ENCODE assay signal across 9 cellular contexts in the genomic region with DNA sequence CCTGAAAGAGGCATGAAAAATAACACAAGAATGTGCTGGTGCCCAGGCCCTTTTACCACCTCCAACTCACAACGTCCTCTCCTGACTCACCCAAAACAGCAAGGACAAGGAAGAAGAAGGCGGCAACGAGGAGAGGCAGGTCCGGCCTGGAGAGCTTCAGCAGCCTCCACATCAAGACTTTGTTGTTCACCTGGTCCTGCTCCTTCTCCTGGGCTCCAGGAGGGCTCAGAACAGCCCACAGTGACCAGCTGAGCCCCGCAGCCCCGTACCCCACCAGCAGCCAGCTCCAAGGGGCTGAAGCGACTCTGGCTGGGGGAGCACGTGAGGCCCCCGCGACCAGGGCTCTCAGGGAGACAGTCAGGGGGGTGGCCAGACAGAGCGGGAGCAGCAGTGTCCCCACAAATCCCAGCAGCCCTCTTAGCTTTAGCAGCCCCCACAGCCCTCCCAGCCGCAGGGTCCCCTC. TPM values are rescaled to one million over a fixed set of nuclear protein-coding genes. Genes with fewer than 3 reads are reported as not detected.
A peak's percentile ranks its signal among the peaks of the same experiment; 100 is the strongest.
DNase-seq lines count a peak whose midpoint lies in the region; ATAC-seq and TF ChIP-seq lines count a peak whose summit lies in the region.
"Had no signal": no experiment of that assay in that cellular context is flagged by ENCODE, and none has a peak within 500 bp of the region (broad histone marks: within the 10 kb centered on the region; RNA-seq: fewer than 3 reads in every experiment).

No MANE protein-coding gene starts in this region.

- no peaks in the 10 kb centered on the region for H3K9me2 ChIP-seq in HCT116 (ENCODE audit: insufficient read depth)

- H3K27ac ChIP-seq in HCT116 (ENCODE audit: low read depth, low read length) (peak overlapping the region; percentile 81), adrenal gland (peak overlapping the region in 4 of 5 donors; percentile 90 to 97 (median 92)), left lung (peak overlapping the region; percentile 86 to 97), upper lobe of left lung (peak overlapping the region; percentile 89 to 99 (median 92))

- H3K4me3 ChIP-seq in HCT116 (replicated peaks in 1 of 2; ENCODE audit: low read depth in 1 of 2, low read length in 2 of 2) (peak overlapping the region; percentile 83 to 84), adrenal gland (peak overlapping the region in 2 of 4 donors; percentile 90 to 97), left lung (peak overlapping the region; percentile 55 to 83), upper lobe of left lung (peak overlapping the region; percentile 47 to 80 (median 68))

- DNase-seq in A172 (ENCODE audit: low spot score) (peak; percentile 18), HCT116 (ENCODE audit: low read depth, low spot score) (no peak), adrenal gland (peak in 2 of 7 donors; percentile 32 to 40), left lung (no peak), upper lobe of left lung (peak in 1 of 2 donors; percentile 66), SHP77 (lab: John Stamatoyannopoulos, UW) (no peak), foreskin melanocyte (no peak)

- CTCF ChIA-PET in HCT116 (lab: Charles Lee), result interaction anchor here (0.9 to 3.5 kb wide), 22 partner anchors 11 to 423 kb away, joined by 3 to 189 read pairs (median 6); partner anchors contain the start of genes HLA-DMA, HLA-DOB, PSMB9 and TAP1

- TF ChIP-seq CTCF in HCT116 (IDR thresholded peaks at IDR 0.05 in 2 of 3, conservative IDR thresholded peaks at IDR 0.05 in 1 of 3; ENCODE audit: borderline replicate concordance in 1 of 3, insufficient read depth in 1 of 3, low read depth in 2 of 3, low read length in 2 of 3) (no peak), adrenal gland (IDR thresholded peaks at IDR 0.05) (no peak), left lung (IDR thresholded peaks at IDR 0.05) (no peak), upper lobe of left lung (IDR thresholded peaks at IDR 0.05) (no peak)

- H3K27me3 ChIP-seq in HCT116 (ENCODE audit: insufficient read depth, low read length) (no peaks in the 10 kb centered on the region), adrenal gland (no peaks in the 10 kb centered on the region), left lung (no peaks in the 10 kb centered on the region), upper lobe of left lung (no peaks in the 10 kb centered on the region)

- no peak for TF ChIP-seq RAD21 in HCT116 (IDR thresholded peaks at IDR 0.05; ENCODE audit: low read depth)

- H4K20me1 ChIP-seq in HCT116 (ENCODE audit: insufficient read depth), result no peaks in the 10 kb centered on the region

- peak overlapping the region; percentile 92 for H3K9ac ChIP-seq in HCT116 (ENCODE audit: low read length)

- H3K36me3 ChIP-seq in HCT116 (ENCODE audit: control insufficient read depth in 1 of 2, insufficient read depth in 2 of 2, low read length in 2 of 2) (peaks cover 0 to 22% of the 10 kb centered on the region in 2 experiments; a peak in 2 of 4 replicates), adrenal gland (replicated peaks in 1 of 2) (peaks cover 0 to 37% of the 10 kb centered on the region in 2 donors), left lung (peaks cover 4 to 59% of the 10 kb centered on the region in 2 donors), upper lobe of left lung (peaks cover 0 to 55% (median 23%) of the 10 kb centered on the region in 4 donors)

- H3K4me2 ChIP-seq in HCT116 (ENCODE audit: low read length), result peak overlapping the region; percentile 98

- peaks cover 9% of the 10 kb centered on the region; the same call in 1 of the 2 replicates for H3K79me2 ChIP-seq in HCT116 (ENCODE audit: insufficient read depth, low read length)

- ATAC-seq in HCT116 (peak; percentile 6), left lung (no peak), upper lobe of left lung (ENCODE audit: low FRiP score in 2 of 2) (no peak), HG03280 (IDR thresholded peaks at IDR 0.05; ENCODE audit: unreplicated experiment) (no peak)

- no peak for TF ChIP-seq EP300 in upper lobe of left lung (IDR thresholded peaks at IDR 0.05)

- no peak overlapping the region for H2AFZ ChIP-seq in HCT116 (ENCODE audit: low read depth, low read length, poor library complexity, severe bottlenecking)

- intact Hi-C loops in HCT116 (cut with micrococcal nuclease) (loop anchor here (1.0 to 5.0 kb wide), 3 partner anchors 17 to 110 kb away; partner anchors contain the start of gene PSMB9), adrenal gland (cut with DNase I) (loop anchor here (5.0 kb wide), 1 partner anchor 35 kb away; no protein-coding TSS in a partner anchor), left lung (cut with DNase I) (no loop called here)

- RAD21 ChIA-PET in HCT116 (lab: Charles Lee; ENCODE audit: low non-redundant PET in 1 of 2, low total read pairs in 2 of 2, uncharacterized antibody in 2 of 2, unreplicated experiment in 2 of 2), result interaction anchor here (0.7 to 2.5 kb wide), 10 partner anchors 12 to 148 kb away, joined by 3 to 36 read pairs (median 6); partner anchors contain the start of genes PSMB9 (in 2 of the 2) and TAP1 (in 2 of the 2)

- POLR2A ChIA-PET in HCT116 (lab: Charles Lee), result interaction anchor here (1.2 to 3.0 kb wide), 9 partner anchors 10 to 134 kb away, joined by 3 to 23 read pairs (median 10); partner anchors contain the start of genes PSMB9 and TAP1

- TSS peak; percentile 44 for BruUV-seq in HCT116 (replicated peaks; lab: Mats Ljungman, UMichigan)

- H3K4me1 ChIP-seq in HCT116 (ENCODE audit: control insufficient read depth in 1 of 2, insufficient read depth in 2 of 2, low read length in 2 of 2) (peaks cover 6 to 20% of the 10 kb centered on the region in 2 experiments; a peak in 3 of 4 replicates), adrenal gland (replicated peaks in 1 of 2) (peaks cover 14 to 23% of the 10 kb centered on the region in 2 donors), left lung (peaks cover 16 to 66% of the 10 kb centered on the region in 2 donors), upper lobe of left lung (peaks cover 15 to 32% (median 20%) of the 10 kb centered on the region in 4 donors)

- H3K9me3 ChIP-seq in HCT116 (ENCODE audit: control insufficient read depth in 1 of 2, insufficient read depth in 1 of 2, low read depth in 1 of 2, low read length in 2 of 2) (no peaks in the 10 kb centered on the region), adrenal gland (replicated peaks in 1 of 3) (no peaks in the 10 kb centered on the region), left lung (no peaks in the 10 kb centered on the region), upper lobe of left lung (no peaks in the 10 kb centered on the region)

- TF ChIP-seq POLR2A in HCT116 (IDR thresholded peaks at IDR 0.05; ENCODE audit: borderline replicate concordance, extremely low read depth, insufficient read depth, insufficient read length), result no peak
- TF ChIP-seq POLR2A in adrenal gland (IDR thresholded peaks at IDR 0.05), result no peak
- TF ChIP-seq POLR2A in upper lobe of left lung (IDR thresholded peaks at IDR 0.05), result no peak

- 14 to 39% (median 17%) methylated on average over 4 to 12 of the region's 12 CpGs for WGBS in adrenal gland, 4 donors
- WGBS in upper lobe of left lung, 2 donors, result 26 to 27% methylated on average over 7 to 12 of the region's 12 CpGs

TF ChIP-seq in HCT116, 20 proteins besides CTCF, POLR2A, EP300 and RAD21 (continues in another document):
- TF ChIP-seq ZBTB33 (IDR thresholded peaks at IDR 0.05; ENCODE audit: extremely low read depth, insufficient replicate concordance, low read length), result no peak
- no peak for TF ChIP-seq ZNF274 (IDR thresholded peaks at IDR 0.05; ENCODE audit: low read depth, low read length)

RNA-seq across cellular contexts. Expression of gene TAP2, which starts 0.9 kb away (rescaled TPM):
- total RNA-seq in A172 (2014; rRNA removed; shearing (Covaris generic)), result 20.7 and 25.0 TPM in 2 replicates
- 59.9 TPM for total RNA-seq in HCT116 (2021; ENCODE audit: unreplicated experiment)
- 43.9 and 67.4 TPM in 2 replicates for polyA plus RNA-seq in HCT116 (2012)
- 10 to 100 TPM in 6 of 8 donors, 1 to 10 TPM in 2; 4.8 to 48.0 (median 29.5) TPM for total RNA-seq in adrenal gland
- polyA plus RNA-seq in adrenal gland, result 10 to 100 TPM; 20.5 to 24.3 (median 21.5) TPM
- 10 to 100 TPM; 75.9 to 90.0 TPM for total RNA-seq in left lung
- total RNA-seq in upper lobe of left lung, result 100 to 1,000 TPM in 2 of 6 donors, 10 to 100 TPM in 4; 17.6 to 266 (median 62.1) TPM

RNA-seq across cellular contexts. Expression of gene PSMB8, which starts 6.2 kb away (rescaled TPM):
- total RNA-seq in A172 (2014; rRNA removed; shearing (Covaris generic)), result 121 and 131 TPM in 2 replicates
- 0.96 TPM for total RNA-seq in HCT116 (2021; ENCODE audit: unreplicated experiment)
- polyA plus RNA-seq in HCT116 (2012), result 1.1 and 1.4 TPM in 2 replicates
- total RNA-seq in adrenal gland, result 100 to 1,000 TPM in 1 of 8 donors, 10 to 100 TPM in 7; 67.5 to 114 (median 88.1) TPM
- 100 to 1,000 TPM in 2 of 3 donors, 10 to 100 TPM in 1; 63.0 to 195 (median 137) TPM for polyA plus RNA-seq in adrenal gland
- total RNA-seq in left lung, result 100 to 1,000 TPM in 1 of 2 donors, 10 to 100 TPM in 1; 93.6 to 122 TPM
- total RNA-seq in upper lobe of left lung, result 100 to 1,000 TPM in 1 of 6 donors, 10 to 100 TPM in 5; 48.2 to 110 (median 71.7) TPM

RNA-seq across cellular contexts. Expression of gene TAP1, which starts 15.8 kb away (rescaled TPM):
- 68.3 and 73.9 TPM in 2 replicates for total RNA-seq in A172 (2014; rRNA removed; shearing (Covaris generic))
- total RNA-seq in HCT116 (2021; ENCODE audit: unreplicated experiment) (32.2 TPM), adrenal gland (10 to 100 TPM; 38.7 to 76.9 (median 54.3) TPM), left lung (10 to 100 TPM; 79.3 to 99.2 TPM), upper lobe of left lung (10 to 100 TPM; 56.9 to 87.0 (median 69.8) TPM)
- polyA plus RNA-seq in HCT116 (2012), result 49.6 and 50.8 TPM in 2 replicates
- 10 to 100 TPM; 24.9 to 77.9 (median 52.2) TPM for polyA plus RNA-seq in adrenal gland

RNA-seq across cellular contexts. Expression of gene PSMB9, which starts 16.3 kb away (rescaled TPM):
- 51.9 and 64.7 TPM in 2 replicates for total RNA-seq in A172 (2014; rRNA removed; shearing (Covaris generic))
- total RNA-seq in HCT116 (2021; ENCODE audit: unreplicated experiment) (8.1 TPM), adrenal gland (10 to 100 TPM; 16.1 to 69.8 (median 42.3) TPM), left lung (10 to 100 TPM; 50.0 to 67.9 TPM), upper lobe of left lung (10 to 100 TPM; 34.4 to 85.9 (median 45.5) TPM)
- 11.0 and 12.5 TPM in 2 replicates for polyA plus RNA-seq in HCT116 (2012)
- polyA plus RNA-seq in adrenal gland, result 10 to 100 TPM; 13.8 to 52.9 (median 33.5) TPM

RNA-seq across cellular contexts. Expression of gene HLA-DOB, which starts 20.9 kb away (rescaled TPM):
- total RNA-seq in A172 (2014; rRNA removed; shearing (Covaris generic)), result not detected in 2 replicates
- total RNA-seq in HCT116 (2021; ENCODE audit: unreplicated experiment) (0.64 TPM), adrenal gland (under 1 TPM in 5 of 8 donors, not detected in 3; 0.28 to 0.69 (median 0.61) TPM), left lung (1 to 10 TPM; 1.5 to 2.8 TPM), upper lobe of left lung (10 to 100 TPM in 1 of 6 donors, 1 to 10 TPM in 5; 1.3 to 15.2 (median 3.7) TPM)
- 1.1 and 1.3 TPM in 2 replicates for polyA plus RNA-seq in HCT116 (2012)
- 1 to 10 TPM in 1 of 3 donors, under 1 TPM in 2; 0.71 to 1.6 (median 0.99) TPM for polyA plus RNA-seq in adrenal gland
- total RNA-seq: pulmonary artery endothelial cell had no signal

Comparison
In these comparisons a context has a peak if more than half of its experiments do, and no peak if none do; other contexts are left out.
1. RNA of gene PSMB8, which starts 6.2 kb away (total RNA-seq): 93.6 to 122 TPM in left lung, 121 to 131 TPM in A172, 67.5 to 114 TPM in adrenal gland and 48.2 to 110 TPM in upper lobe of left lung; 0.96 TPM in HCT116 (single experiment); every median in the first group is over 10 times any median in the second.
2. intact Hi-C loops: an anchor here in HCT116 (1.0 to 5.0 kb wide) and adrenal gland (5.0 kb wide); none called in left lung.
3. Peak in every context shown above with its lines, with median percentiles within 50 percentile points of each other: H3K27ac ChIP-seq.